Comparison of ENCODE assay signal across 31 cellular contexts in the genomic region with DNA sequence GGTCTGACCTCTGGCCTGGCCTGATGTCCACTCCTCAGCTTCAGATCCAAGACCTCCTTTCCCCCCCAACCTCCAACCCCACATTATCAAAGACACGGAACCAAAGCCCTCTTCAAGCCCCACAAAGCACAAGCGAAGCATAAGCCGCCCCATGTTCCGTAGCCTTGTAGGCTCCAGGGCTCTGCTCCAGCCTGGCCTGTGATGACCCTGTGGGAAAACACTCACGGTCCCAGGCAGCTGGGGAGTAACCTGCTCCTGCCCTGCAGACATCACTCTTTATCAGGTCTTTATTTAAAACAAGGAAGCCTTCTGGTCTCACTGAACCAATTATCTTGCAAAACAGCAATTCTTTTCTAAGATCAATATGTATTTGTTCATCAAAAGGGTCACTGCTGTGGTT. TPM values are rescaled to one million over a fixed set of nuclear protein-coding genes. Genes with fewer than 3 reads are reported as not detected.
"Had no signal": no experiment of that assay in that cellular context is flagged by ENCODE, and none has a peak within 500 bp of the region (broad histone marks: within the 10 kb centered on the region; RNA-seq: fewer than 3 reads in every experiment).

No MANE protein-coding gene starts in this region.

- H3K36me3 Mint-ChIP-seq: activated CD4-positive, alpha-beta memory T cell treated with anti-CD3 and anti-CD28 coated beads for 36 hours; activated naive CD4-positive, alpha-beta T cell treated with anti-CD3 and anti-CD28 coated beads, Interleukin-2, amount 10 ng/mL, durations not matched to agents 7 days and 5 days; activated naive CD8-positive, alpha-beta T cell had no signal

- H3K4me2 ChIP-seq: KMS-11 had no signal

- H3K27me3 Mint-ChIP-seq: activated CD4-positive, alpha-beta memory T cell treated with anti-CD3 and anti-CD28 coated beads for 36 hours; activated naive CD8-positive, alpha-beta T cell; activated naive CD8-positive, alpha-beta T cell treated with anti-CD3 and anti-CD28 coated beads, Interleukin-2, amount 50 U/mL, for 24 hours had no signal

- H3K27me3 ChIP-seq: brain microvascular endothelial cell, Peyer's patch had no signal

- H3K9me3 Mint-ChIP-seq: activated B cell treated with CpG ODN at 0.5 μM for 24 hours; activated CD4-positive, alpha-beta memory T cell treated with anti-CD3 and anti-CD28 coated beads for 36 hours; activated naive CD4-positive, alpha-beta T cell treated with anti-CD3 and anti-CD28 coated beads, Interleukin-2, amount 10 ng/mL, durations not matched to agents 7 days and 5 days; activated naive CD8-positive, alpha-beta T cell treated with anti-CD3 and anti-CD28 coated beads, Interleukin-2, amount 50 U/mL, for 24 hours had no signal

- H3K9me3 ChIP-seq: Peyer's patch had no signal

- ATAC-seq: activated naive CD8-positive, alpha-beta T cell treated with anti-CD3 and anti-CD28 coated beads, Interleukin-2, amount 50 U/mL, for 24 hours; PC-3 had no signal

- DNase-seq: activated B cell treated with CpG ODN at 0.5 μM for 24 hours; activated CD4-positive, alpha-beta memory T cell treated with anti-CD3 and anti-CD28 coated beads for 36 hours; activated CD4-positive, alpha-beta T cell treated with anti-CD3 and anti-CD28 coated beads for 4 hours; activated CD4-positive, alpha-beta T cell treated with anti-CD3 and anti-CD28 coated beads, Interleukin-2, amount 50 U/mL, for 1 hour; activated CD4-positive, CD25-positive, alpha-beta regulatory T cell treated with anti-CD3 and anti-CD28 coated beads, Interleukin-2, amount 50 U/mL, for 72 hours; activated CD8-positive, alpha-beta memory T cell treated with anti-CD3 and anti-CD28 coated beads, Interleukin-2, amount 50 U/mL, for 48 hours; activated effector memory CD4-positive, alpha-beta T cell treated with Interleukin-2 at 50 U/mL for 16 hours; activated naive CD4-positive, alpha-beta T cell treated with anti-CD3 and anti-CD28 coated beads, Interleukin-2, amount 10 ng/mL, durations not matched to agents 7 days and 5 days; activated naive CD8-positive, alpha-beta T cell treated with anti-CD3 and anti-CD28 coated beads, Interleukin-2, amount 50 U/mL, for 24 hours; activated T-cell treated with anti-CD3 and anti-CD28 coated beads, Interleukin-2, amount 50 U/mL, for 48 hours; anterior cingulate cortex; brain microvascular endothelial cell; MM.1S; MV-4-11; NCI-H1092; NCI-H1436 treated with DMSO at 0.1 percent for 48 hours; NCI-H1694 treated with DMSO at 0.1 percent for 48 hours; NCI-H2029; NCI-H345; NCI-H524 treated with DMSO at 0.1 percent for 48 hours; PC-3; Peyer's patch; RPMI8226; SW 1271; T-helper 1 cell; T-helper 2 cell; T-helper 9 cell had no signal

- H3K27ac ChIP-seq: brain microvascular endothelial cell, KMS-11, Peyer's patch, VCaP had no signal

- H3K4me1 Mint-ChIP-seq: activated B cell treated with CpG ODN at 0.5 μM for 24 hours; activated naive CD8-positive, alpha-beta T cell treated with anti-CD3 and anti-CD28 coated beads, Interleukin-2, amount 50 U/mL, for 24 hours had no signal

- H3K4me3 Mint-ChIP-seq: activated B cell treated with CpG ODN at 0.5 μM for 24 hours; activated CD4-positive, alpha-beta memory T cell treated with anti-CD3 and anti-CD28 coated beads for 36 hours; activated naive CD4-positive, alpha-beta T cell treated with anti-CD3 and anti-CD28 coated beads, Interleukin-2, amount 10 ng/mL, durations not matched to agents 7 days and 5 days; activated naive CD8-positive, alpha-beta T cell; activated naive CD8-positive, alpha-beta T cell treated with anti-CD3 and anti-CD28 coated beads, Interleukin-2, amount 50 U/mL, for 24 hours had no signal

- H3K36me3 ChIP-seq: brain microvascular endothelial cell, Peyer's patch had no signal

- H3K4me3 ChIP-seq: Peyer's patch had no signal

- H3K27ac Mint-ChIP-seq: activated B cell treated with CpG ODN at 0.5 μM for 24 hours; activated CD4-positive, alpha-beta memory T cell treated with anti-CD3 and anti-CD28 coated beads for 36 hours; activated naive CD4-positive, alpha-beta T cell treated with anti-CD3 and anti-CD28 coated beads, Interleukin-2, amount 10 ng/mL, durations not matched to agents 7 days and 5 days; activated naive CD8-positive, alpha-beta T cell; activated naive CD8-positive, alpha-beta T cell treated with anti-CD3 and anti-CD28 coated beads, Interleukin-2, amount 50 U/mL, for 24 hours had no signal

RNA-seq across cellular contexts. Expression of gene WNK2, which starts 15.4 kb away (rescaled TPM):
- total RNA-seq: LHCN-M2 had no signal
